10 cellular contexts compared by ENCODE assay signal in genomic region chr7:75599244-75599771, GRCh38.
DNase-seq lines count a peak whose midpoint lies in the region; ATAC-seq, FAIRE-seq and TF ChIP-seq lines count a peak whose summit lies in the region.
"Had no signal": no experiment of that assay in that cellular context is flagged by ENCODE, and none has a peak within 500 bp of the region (broad histone marks: within the 10 kb centered on the region; RNA-seq: fewer than 3 reads in every experiment).

No MANE protein-coding gene starts in this region.

- TF ChIP-seq POLR2A in right lobe of liver (IDR thresholded peaks at IDR 0.05) (no peak), HepG2 (IDR thresholded peaks at IDR 0.05; ENCODE audit: insufficient read depth in 1 of 2, low read depth in 2 of 2, low read length in 2 of 2) (no peak)

- no peak overlapping the region for H3K9ac ChIP-seq in HepG2 (ENCODE audit: insufficient read depth, low read depth, low read length)

- no peak for DNase-seq in right lobe of liver
- no peak for DNase-seq in HepG2 (ENCODE audit: low spot score)
- peak; percentile 96 for DNase-seq in midbrain (lab: John Stamatoyannopoulos, UW)
- DNase-seq in GM13976 (ENCODE audit: low spot score), result no peak
- DNase-seq in activated CD4-positive, alpha-beta T cell treated with anti-CD3 and anti-CD28 coated beads, Interleukin-2, amount 50 U/mL, for 48 hours, result no peak

- peak overlapping the region in 2 of 3 donors; percentile 4 to 7 for H3K27ac ChIP-seq in right lobe of liver
- no peak overlapping the region for H3K27ac ChIP-seq in HepG2 (ENCODE audit: extremely low read length, insufficient read depth, low read length)
- peak overlapping the region; percentile 73 for H3K27ac ChIP-seq in ectodermal cell (ENCODE audit: insufficient read depth, low read depth, low read length, poor library complexity, severe bottlenecking)

- H3K4me3 ChIP-seq in right lobe of liver (no peak overlapping the region), HepG2 (replicated peaks in 1 of 3; ENCODE audit: insufficient read depth in 1 of 3, low read depth in 2 of 3, low read length in 3 of 3) (no peak overlapping the region), ectodermal cell (ENCODE audit: insufficient read depth, low read depth, low read length) (no peak overlapping the region)

- TF ChIP-seq RAD21 in HepG2 (CRISPR knock-in tag; IDR thresholded peaks at IDR 0.05), result no peak

- no peaks in the 10 kb centered on the region for H4K20me1 ChIP-seq in HepG2 (ENCODE audit: insufficient read depth, low read length)

- TF ChIP-seq EP300 in HepG2 (IDR thresholded peaks at IDR 0.05; ENCODE audit: low read depth in 2 of 2, low read length in 2 of 2), result no peak
- no peak for TF ChIP-seq EP300 in HepG2 (CRISPR knock-in tag; IDR thresholded peaks at IDR 0.05; ENCODE audit: borderline replicate concordance)

- no peaks in the 10 kb centered on the region for H3K27me3 ChIP-seq in right lobe of liver
- H3K27me3 ChIP-seq in HepG2 (ENCODE audit: control insufficient read depth in 1 of 2, insufficient read depth in 2 of 2, low read length in 2 of 2), result no peaks in the 10 kb centered on the region
- H3K27me3 ChIP-seq in ectodermal cell (ENCODE audit: control insufficient read depth, insufficient read depth, low read length, poor library complexity, severe bottlenecking), result no peaks in the 10 kb centered on the region

- H3K4me2 ChIP-seq in HepG2 (ENCODE audit: low read depth, low read length), result no peak overlapping the region

- H3K9me3 ChIP-seq in right lobe of liver (no peaks in the 10 kb centered on the region), HepG2 (ENCODE audit: low read length) (no peaks in the 10 kb centered on the region), ectodermal cell (ENCODE audit: control insufficient read depth, low read length) (no peaks in the 10 kb centered on the region)

- CTCF ChIA-PET in HepG2 (lab: Yijun Ruan, JAX; ENCODE audit: low intra/inter-chr PET ratio, low total read pairs), result no interaction called here

- POLR2A ChIA-PET in HepG2 (lab: Yijun Ruan, JAX), result no interaction called here

- WGBS in right lobe of liver (ENCODE audit: insufficient coverage, low coverage, low lambda C conversion rate, missing lambda C conversion rate), result 53% methylated on average over 4 of the region's 15 CpGs
- WGBS in HepG2 (ENCODE audit: low lambda C conversion rate), result 76% methylated on average over 11 of the region's 15 CpGs
- 16 to 19% methylated on average over 15 of the region's 15 CpGs for WGBS in ectodermal cell, 2 experiments

- TF ChIP-seq CTCF in right lobe of liver (IDR thresholded peaks at IDR 0.05), result no peak
- TF ChIP-seq CTCF in HepG2 (CRISPR knock-in tag; IDR thresholded peaks at IDR 0.05), result no peak
- no peak for TF ChIP-seq CTCF in GM13976 (IDR thresholded peaks at IDR 0.05; ENCODE audit: borderline replicate concordance, control extremely low read depth, extremely low read depth, insufficient read depth, missing control alignments)

- no peaks in the 10 kb centered on the region for H3K79me2 ChIP-seq in HepG2 (ENCODE audit: insufficient read depth, low read length)

- intact Hi-C loops in right lobe of liver (cut with DNase I) (no loop called here), HepG2 (cut with micrococcal nuclease; ENCODE audit: unreplicated experiment) (no loop called here)

- in situ Hi-C loops in HepG2 (cut with HindIII; ENCODE audit: extremely low pct_ligation_motif_present, low pct_unique_long_range_greater_than_20kb) (no loop called here), GM13976 (cut with MboI; ENCODE audit: low sequenced_read_pairs, unreplicated experiment) (no loop called here)

- no peak for FAIRE-seq in HepG2 (lab: Jason Lieb, UNC)
- FAIRE-seq: bronchial epithelial cell, GM12891 had no signal

- H2AFZ ChIP-seq in HepG2 (ENCODE audit: low read length), result no peak overlapping the region

- H3K4me1 ChIP-seq in right lobe of liver (no peaks in the 10 kb centered on the region), HepG2 (ENCODE audit: insufficient read depth, low read length) (peaks cover 5% of the 10 kb centered on the region; the same call in 1 of the 2 replicates), ectodermal cell (ENCODE audit: control insufficient read depth, insufficient read depth, low read length) (no peaks in the 10 kb centered on the region)

- H3K36me3 ChIP-seq in right lobe of liver (peaks cover 0 to 3% (median 0%) of the 10 kb centered on the region in 4 donors), HepG2 (replicated peaks in 1 of 2; ENCODE audit: control insufficient read depth in 1 of 2, insufficient read depth in 2 of 2, low read length in 2 of 2) (no peaks in the 10 kb centered on the region), ectodermal cell (ENCODE audit: control insufficient read depth, insufficient read depth, low read length) (no peaks in the 10 kb centered on the region)

- peak; percentile 14 to 66 (median 50) for ATAC-seq in right lobe of liver
- no peak for ATAC-seq in HepG2
- no peak for ATAC-seq in HG03108 (IDR thresholded peaks at IDR 0.05; ENCODE audit: unreplicated experiment)
- ATAC-seq in GM18517 (IDR thresholded peaks at IDR 0.05; ENCODE audit: unreplicated experiment), result no peak

- no TSS peak for BruUV-seq in HepG2 (replicated peaks; lab: Mats Ljungman, UMichigan)

TF ChIP-seq in HepG2, 621 proteins besides CTCF, POLR2A, EP300 and RAD21:
- TF ChIP-seq PAXIP1 (CRISPR knock-in tag; conservative IDR thresholded peaks at IDR 0.05) (no peak), ZNF331 (CRISPR knock-in tag; IDR thresholded peaks at IDR 0.05) (no peak), ZFAT (CRISPR knock-in tag; conservative IDR thresholded peaks at IDR 0.05) (no peak), TCF7 (IDR thresholded peaks at IDR 0.05; ENCODE audit: low read depth) (no peak), MLX (CRISPR knock-in tag; IDR thresholded peaks at IDR 0.05) (no peak), EED (CRISPR knock-in tag; IDR thresholded peaks at IDR 0.05) (no peak), MYNN (CRISPR knock-in tag; IDR thresholded peaks at IDR 0.05; ENCODE audit: low read depth) (no peak), PCBP2 (optimal IDR thresholded peaks at IDR 0.05; ENCODE audit: low read depth, low read length, poor library complexity, severe bottlenecking) (no peak), JARID2 (CRISPR knock-in tag; IDR thresholded peaks at IDR 0.05; ENCODE audit: insufficient replicate concordance) (no peak), MAFK (conservative IDR thresholded peaks at IDR 0.05 in 1 of 2, IDR thresholded peaks at IDR 0.05 in 1 of 2; ENCODE audit: low read length in 2 of 2) (no peak), SMC3 (IDR thresholded peaks at IDR 0.05; ENCODE audit: low read length) (no peak), POGZ (CRISPR knock-in tag; IDR thresholded peaks at IDR 0.05) (no peak)

Comparison
In these comparisons a context has a peak if more than half of its experiments do, and no peak if none do; other contexts are left out.
1. ATAC-seq: peak in right lobe of liver (4 of 4); none in HepG2 (single experiment), HG03108 (single experiment) and GM18517 (single experiment).